In the genomic region with DNA sequence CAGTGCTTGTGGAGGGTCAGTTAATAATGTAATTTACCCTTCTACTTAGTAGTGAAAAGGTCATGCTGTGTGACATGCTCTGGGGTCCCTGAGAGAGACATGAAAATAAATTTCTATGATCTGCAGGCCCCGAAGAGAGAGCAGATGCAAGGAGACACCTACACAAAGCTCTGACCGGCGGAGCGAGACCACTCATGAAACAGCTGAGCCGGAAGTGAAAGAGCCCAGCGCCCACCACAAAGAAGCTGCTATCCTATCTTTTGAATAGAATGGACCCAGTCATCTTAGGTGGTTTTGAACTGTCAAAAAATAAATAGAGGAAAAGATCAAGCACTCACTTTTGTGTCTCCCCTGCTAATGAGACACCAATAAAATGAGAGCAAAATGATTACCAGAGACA, we compare ENCODE assay signal across 1 cellular context.
A peak's percentile ranks its signal among the peaks of the same experiment; 100 is the strongest.
TF ChIP-seq lines count a peak whose summit lies in the region.

No MANE protein-coding gene starts in this region.

TF ChIP-seq in GM12878, 131 proteins besides CTCF, POLR2A, EP300 and RAD21 (continued from another document):
- no peak for TF ChIP-seq SIX5 (IDR thresholded peaks at IDR 0.05; ENCODE audit: low read depth, low read length, severe bottlenecking)
- TF ChIP-seq IRF5 (IDR thresholded peaks at IDR 0.05; ENCODE audit: borderline replicate concordance) = no peak
- TF ChIP-seq, protein P1, sequence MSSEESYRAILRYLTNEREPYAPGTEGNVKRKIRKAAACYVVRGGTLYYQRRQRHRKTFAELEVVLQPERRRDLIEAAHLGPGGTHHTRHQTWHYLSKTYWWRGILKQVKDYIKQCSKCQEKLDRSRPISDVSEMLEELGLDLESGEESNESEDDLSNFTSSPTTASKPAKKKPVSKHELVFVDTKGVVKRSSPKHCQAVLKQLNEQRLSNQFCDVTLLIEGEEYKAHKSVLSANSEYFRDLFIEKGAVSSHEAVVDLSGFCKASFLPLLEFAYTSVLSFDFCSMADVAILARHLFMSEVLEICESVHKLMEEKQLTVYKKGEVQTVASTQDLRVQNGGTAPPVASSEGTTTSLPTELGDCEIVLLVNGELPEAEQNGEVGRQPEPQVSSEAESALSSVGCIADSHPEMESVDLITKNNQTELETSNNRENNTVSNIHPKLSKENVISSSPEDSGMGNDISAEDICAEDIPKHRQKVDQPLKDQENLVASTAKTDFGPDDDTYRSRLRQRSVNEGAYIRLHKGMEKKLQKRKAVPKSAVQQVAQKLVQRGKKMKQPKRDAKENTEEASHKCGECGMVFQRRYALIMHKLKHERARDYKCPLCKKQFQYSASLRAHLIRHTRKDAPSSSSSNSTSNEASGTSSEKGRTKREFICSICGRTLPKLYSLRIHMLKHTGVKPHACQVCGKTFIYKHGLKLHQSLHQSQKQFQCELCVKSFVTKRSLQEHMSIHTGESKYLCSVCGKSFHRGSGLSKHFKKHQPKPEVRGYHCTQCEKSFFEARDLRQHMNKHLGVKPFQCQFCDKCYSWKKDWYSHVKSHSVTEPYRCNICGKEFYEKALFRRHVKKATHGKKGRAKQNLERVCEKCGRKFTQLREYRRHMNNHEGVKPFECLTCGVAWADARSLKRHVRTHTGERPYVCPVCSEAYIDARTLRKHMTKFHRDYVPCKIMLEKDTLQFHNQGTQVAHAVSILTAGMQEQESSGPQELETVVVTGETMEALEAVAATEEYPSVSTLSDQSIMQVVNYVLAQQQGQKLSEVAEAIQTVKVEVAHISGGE (CRISPR knock-in tag; IDR thresholded peaks at IDR 0.05) = no peak
- no peak for TF ChIP-seq RFX5 (IDR thresholded peaks at IDR 0.05; ENCODE audit: low read depth, low read length)
- TF ChIP-seq POLR2AphosphoS2 (IDR thresholded peaks at IDR 0.05; ENCODE audit: low read depth, low read length) = no peak
- no peak for TF ChIP-seq WRNIP1 (IDR thresholded peaks at IDR 0.05; ENCODE audit: borderline replicate concordance, low read depth, low read length)
- TF ChIP-seq CEBPZ (IDR thresholded peaks at IDR 0.05; ENCODE audit: low read depth, low read length) = no peak
- peak; percentile 49 for TF ChIP-seq NR2C1 (IDR thresholded peaks at IDR 0.05)
- TF ChIP-seq CREB1 (IDR thresholded peaks at IDR 0.05; ENCODE audit: low read depth) = no peak
- 0 out of 2 replicates have a peak, but pooled peaks have one; percentile 41 for TF ChIP-seq TCF7 (IDR thresholded peaks at IDR 0.05; ENCODE audit: borderline replicate concordance)
- TF ChIP-seq MLLT1 (IDR thresholded peaks at IDR 0.05) = peak; percentile 60; the same call in 1 of the 2 replicates
- TF ChIP-seq, protein P2, sequence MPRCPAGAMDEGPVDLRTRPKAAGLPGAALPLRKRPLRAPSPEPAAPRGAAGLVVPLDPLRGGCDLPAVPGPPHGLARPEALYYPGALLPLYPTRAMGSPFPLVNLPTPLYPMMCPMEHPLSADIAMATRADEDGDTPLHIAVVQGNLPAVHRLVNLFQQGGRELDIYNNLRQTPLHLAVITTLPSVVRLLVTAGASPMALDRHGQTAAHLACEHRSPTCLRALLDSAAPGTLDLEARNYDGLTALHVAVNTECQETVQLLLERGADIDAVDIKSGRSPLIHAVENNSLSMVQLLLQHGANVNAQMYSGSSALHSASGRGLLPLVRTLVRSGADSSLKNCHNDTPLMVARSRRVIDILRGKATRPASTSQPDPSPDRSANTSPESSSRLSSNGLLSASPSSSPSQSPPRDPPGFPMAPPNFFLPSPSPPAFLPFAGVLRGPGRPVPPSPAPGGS (IDR thresholded peaks at IDR 0.05; ENCODE audit: borderline replicate concordance, insufficient read depth, low read depth, low read length, poor library complexity, severe bottlenecking) = no peak
- TF ChIP-seq STAT1 (conservative IDR thresholded peaks at IDR 0.05) = no peak
- no peak for TF ChIP-seq SIN3A (IDR thresholded peaks at IDR 0.05; ENCODE audit: low read depth, low read length)
- TF ChIP-seq ZZZ3 (IDR thresholded peaks at IDR 0.05; ENCODE audit: control insufficient read depth, insufficient read length, low read depth) = no peak
- peak; percentile 14; the same call in 1 of the 2 replicates for TF ChIP-seq JUNB (IDR thresholded peaks at IDR 0.05)
- TF ChIP-seq HDGF (IDR thresholded peaks at IDR 0.05) = no peak
- TF ChIP-seq RAD51 (IDR thresholded peaks at IDR 0.05) = no peak
- TF ChIP-seq SUZ12 (IDR thresholded peaks at IDR 0.05; ENCODE audit: unreplicated experiment) = no peak
- no peak for TF ChIP-seq JUND (IDR thresholded peaks at IDR 0.05; ENCODE audit: low read depth, low read length)
- TF ChIP-seq BACH1 (IDR thresholded peaks at IDR 0.05; ENCODE audit: borderline replicate concordance) = peak; percentile 15; the same call in 1 of the 2 replicates
- peak; percentile 93 for TF ChIP-seq MTA2 (IDR thresholded peaks at IDR 0.05; ENCODE audit: low read depth)
- TF ChIP-seq EED (IDR thresholded peaks at IDR 0.05; ENCODE audit: low read depth) = no peak
- no peak for TF ChIP-seq ZNF207 (IDR thresholded peaks at IDR 0.05; ENCODE audit: borderline replicate concordance)
- TF ChIP-seq MAX (IDR thresholded peaks at IDR 0.05; ENCODE audit: low read depth, low read length) = no peak
- no peak for TF ChIP-seq POLR2AphosphoS5 (IDR thresholded peaks at IDR 0.05; ENCODE audit: low read length)
- TF ChIP-seq MEF2B (IDR thresholded peaks at IDR 0.05; ENCODE audit: partially characterized antibody, poor library complexity, severe bottlenecking) = peak; percentile 70
- TF ChIP-seq PAX5 (IDR thresholded peaks at IDR 0.05; ENCODE audit: borderline replicate concordance, low read depth, low read length) = peak; percentile 99
- TF ChIP-seq MEF2A (IDR thresholded peaks at IDR 0.05; ENCODE audit: insufficient read depth, low read depth, low read length) = peak; percentile 78
- TF ChIP-seq ZBED1 (IDR thresholded peaks at IDR 0.05; ENCODE audit: borderline replicate concordance) = no peak
- TF ChIP-seq MTA3 (IDR thresholded peaks at IDR 0.05; ENCODE audit: borderline replicate concordance, low read length) = no peak
- no peak for TF ChIP-seq ZNF622 (IDR thresholded peaks at IDR 0.05)
- TF ChIP-seq SP1 (IDR thresholded peaks at IDR 0.05; ENCODE audit: low read depth, low read length) = peak; percentile 29
- peak; percentile 83 for TF ChIP-seq ATF7 (IDR thresholded peaks at IDR 0.05; ENCODE audit: low read depth)
- peak; percentile 51 for TF ChIP-seq CREM (IDR thresholded peaks at IDR 0.05; ENCODE audit: low read depth)
- TF ChIP-seq LARP7 (IDR thresholded peaks at IDR 0.05) = no peak
- TF ChIP-seq ASH2L (IDR thresholded peaks at IDR 0.05; ENCODE audit: borderline replicate concordance, low read depth) = no peak
- TF ChIP-seq, protein P3, sequence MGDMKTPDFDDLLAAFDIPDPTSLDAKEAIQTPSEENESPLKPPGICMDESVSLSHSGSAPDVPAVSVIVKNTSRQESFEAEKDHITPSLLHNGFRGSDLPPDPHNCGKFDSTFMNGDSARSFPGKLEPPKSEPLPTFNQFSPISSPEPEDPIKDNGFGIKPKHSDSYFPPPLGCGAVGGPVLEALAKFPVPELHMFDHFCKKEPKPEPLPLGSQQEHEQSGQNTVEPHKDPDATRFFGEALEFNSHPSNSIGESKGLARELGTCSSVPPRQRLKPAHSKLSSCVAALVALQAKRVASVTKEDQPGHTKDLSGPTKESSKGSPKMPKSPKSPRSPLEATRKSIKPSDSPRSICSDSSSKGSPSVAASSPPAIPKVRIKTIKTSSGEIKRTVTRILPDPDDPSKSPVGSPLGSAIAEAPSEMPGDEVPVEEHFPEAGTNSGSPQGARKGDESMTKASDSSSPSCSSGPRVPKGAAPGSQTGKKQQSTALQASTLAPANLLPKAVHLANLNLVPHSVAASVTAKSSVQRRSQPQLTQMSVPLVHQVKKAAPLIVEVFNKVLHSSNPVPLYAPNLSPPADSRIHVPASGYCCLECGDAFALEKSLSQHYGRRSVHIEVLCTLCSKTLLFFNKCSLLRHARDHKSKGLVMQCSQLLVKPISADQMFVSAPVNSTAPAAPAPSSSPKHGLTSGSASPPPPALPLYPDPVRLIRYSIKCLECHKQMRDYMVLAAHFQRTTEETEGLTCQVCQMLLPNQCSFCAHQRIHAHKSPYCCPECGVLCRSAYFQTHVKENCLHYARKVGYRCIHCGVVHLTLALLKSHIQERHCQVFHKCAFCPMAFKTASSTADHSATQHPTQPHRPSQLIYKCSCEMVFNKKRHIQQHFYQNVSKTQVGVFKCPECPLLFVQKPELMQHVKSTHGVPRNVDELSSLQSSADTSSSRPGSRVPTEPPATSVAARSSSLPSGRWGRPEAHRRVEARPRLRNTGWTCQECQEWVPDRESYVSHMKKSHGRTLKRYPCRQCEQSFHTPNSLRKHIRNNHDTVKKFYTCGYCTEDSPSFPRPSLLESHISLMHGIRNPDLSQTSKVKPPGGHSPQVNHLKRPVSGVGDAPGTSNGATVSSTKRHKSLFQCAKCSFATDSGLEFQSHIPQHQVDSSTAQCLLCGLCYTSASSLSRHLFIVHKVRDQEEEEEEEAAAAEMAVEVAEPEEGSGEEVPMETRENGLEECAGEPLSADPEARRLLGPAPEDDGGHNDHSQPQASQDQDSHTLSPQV (IDR thresholded peaks at IDR 0.05) = no peak
- 0 out of 2 replicates have a peak, but pooled peaks have one; percentile 29 for TF ChIP-seq PML (IDR thresholded peaks at IDR 0.05; ENCODE audit: low read length)
- TF ChIP-seq EZH2 (IDR thresholded peaks at IDR 0.05; ENCODE audit: borderline replicate concordance, control insufficient read depth, low read depth, low read length) = no peak
- peak; percentile 81 for TF ChIP-seq FOXM1 (IDR thresholded peaks at IDR 0.05; ENCODE audit: low read depth, low read length)
- TF ChIP-seq NFIC (IDR thresholded peaks at IDR 0.05; ENCODE audit: low read depth, low read length) = peak; percentile 84
- TF ChIP-seq SRF (IDR thresholded peaks at IDR 0.05; ENCODE audit: low read depth in 2 of 2, low read length in 2 of 2) = no peak
- no peak for TF ChIP-seq NFYA (IDR thresholded peaks at IDR 0.05; ENCODE audit: borderline replicate concordance, low read depth, low read length)
- TF ChIP-seq ZBTB4 (CRISPR knock-in tag; IDR thresholded peaks at IDR 0.05) = no peak
- no peak for TF ChIP-seq SMARCA5 (IDR thresholded peaks at IDR 0.05)
TF ChIP-seq in GM12878: peak in this region for 38.
